ENCODE assay signal across 10 cellular contexts in the genomic region with DNA sequence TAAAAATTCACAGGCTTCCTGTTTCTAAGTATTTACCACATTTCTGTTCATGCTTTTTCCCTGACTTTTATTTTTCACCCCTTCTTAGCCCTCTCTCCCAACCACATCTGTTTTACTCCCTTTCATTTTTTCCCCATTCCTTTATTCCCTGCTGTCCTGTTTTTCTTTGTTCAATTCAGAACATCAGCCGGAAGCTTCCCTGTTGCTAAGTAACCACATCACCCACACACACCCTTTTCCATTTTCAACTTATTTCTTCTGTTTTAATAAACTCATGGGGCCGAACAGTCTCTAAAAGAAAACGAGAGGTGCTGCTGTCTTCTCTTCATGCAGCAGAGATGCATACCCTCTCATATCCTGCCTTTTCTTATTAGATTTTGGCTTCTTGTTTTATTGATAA. TPM values are rescaled to one million over a fixed set of nuclear protein-coding genes. Genes with fewer than 3 reads are reported as not detected.
DNase-seq lines count a peak whose midpoint lies in the region; ATAC-seq and TF ChIP-seq lines count a peak whose summit lies in the region.
"Had no signal": no experiment of that assay in that cellular context is flagged by ENCODE, and none has a peak within 500 bp of the region (broad histone marks: within the 10 kb centered on the region; RNA-seq: fewer than 3 reads in every experiment).

No MANE protein-coding gene starts in this region.

- peaks cover 38% of the 10 kb centered on the region for H3K36me3 Mint-ChIP-seq in T-helper 1 cell treated with Interleukin-12 subunit alpha and Interleukin-12 subunit beta and Interleukin-4 antibody, amounts not matched to agents 30 μg/mL and 1 μg/mL, for 36 hours (ENCODE audit: low read depth)

- H3K4me1 Mint-ChIP-seq in T-helper 1 cell treated with Interleukin-12 subunit alpha and Interleukin-12 subunit beta and Interleukin-4 antibody, amounts not matched to agents 30 μg/mL and 1 μg/mL, for 36 hours (ENCODE audit: low read depth): peaks cover 46% of the 10 kb centered on the region

- peaks cover 32% of the 10 kb centered on the region; the same call in 1 of the 2 replicates for H3K79me2 ChIP-seq in OCI-LY7 (ENCODE audit: insufficient read depth, low read depth, low read length)

- H3K27me3 Mint-ChIP-seq in T-helper 1 cell treated with Interleukin-12 subunit alpha and Interleukin-12 subunit beta and Interleukin-4 antibody, amounts not matched to agents 30 μg/mL and 1 μg/mL, for 36 hours (ENCODE audit: low read depth): no peaks in the 10 kb centered on the region

- no peaks in the 10 kb centered on the region for H3K9me2 ChIP-seq in OCI-LY7 (ENCODE audit: insufficient read depth, low read length)

- no peaks in the 10 kb centered on the region for H4K20me1 ChIP-seq in OCI-LY7 (ENCODE audit: insufficient read depth, low read length)

- DNase-seq in T-helper 1 cell: no peak
- no peak for DNase-seq in OCI-LY7 (ENCODE audit: low spot score)
- DNase-seq in choroid plexus epithelial cell (ENCODE audit: low read depth): peak; percentile 61
- DNase-seq in retina: peak; percentile 25
- no peak for DNase-seq in epidermal melanocyte (ENCODE audit: insufficient read length, low spot score)
- DNase-seq: NCI-H1092 treated with DMSO at 0.1 percent for 48 hours had no signal

- H3K27ac ChIP-seq in OCI-LY7 (ENCODE audit: low read depth, low read length, poor library complexity, severe bottlenecking): no peak overlapping the region

- peak overlapping the region; percentile 64 for H3K27ac Mint-ChIP-seq in T-helper 1 cell treated with Interleukin-12 subunit alpha and Interleukin-12 subunit beta and Interleukin-4 antibody, amounts not matched to agents 30 μg/mL and 1 μg/mL, for 36 hours

- TF ChIP-seq CTCF in OCI-LY7 (conservative IDR thresholded peaks at IDR 0.05; ENCODE audit: low read length) (no peak), choroid plexus epithelial cell (conservative IDR thresholded peaks at IDR 0.05; ENCODE audit: low read depth, low read length) (no peak)

- H3K4me1 ChIP-seq in OCI-LY7 (ENCODE audit: insufficient read depth, low read length, poor library complexity, severe bottlenecking): peaks cover 45% of the 10 kb centered on the region

- H3K4me2 ChIP-seq in OCI-LY7 (ENCODE audit: low read length): peak overlapping the region; percentile 69
- H3K4me2 ChIP-seq: A549 had no signal

- CTCF ChIA-PET in OCI-LY7 (lab: Charles Lee; ENCODE audit: unreplicated experiment): no interaction called here

- H3K4me3 Mint-ChIP-seq in T-helper 1 cell treated with Interleukin-12 subunit alpha and Interleukin-12 subunit beta and Interleukin-4 antibody, amounts not matched to agents 30 μg/mL and 1 μg/mL, for 36 hours: peak overlapping the region; percentile 69

- H3K36me3 ChIP-seq in OCI-LY7 (ENCODE audit: insufficient read depth, low read length): peaks cover 14% of the 10 kb centered on the region

- H3K4me3 ChIP-seq in OCI-LY7 (ENCODE audit: low read depth, low read length, poor library complexity, severe bottlenecking): peak overlapping the region; percentile 14
- no peak overlapping the region for H3K4me3 ChIP-seq in choroid plexus epithelial cell (ENCODE audit: low read depth, low read length)
- H3K4me3 ChIP-seq: A549 had no signal

- ATAC-seq in GM19351 (IDR thresholded peaks at IDR 0.05; ENCODE audit: unreplicated experiment) (no peak), GM21423 (IDR thresholded peaks at IDR 0.05; ENCODE audit: unreplicated experiment) (no peak)
- ATAC-seq: A549 had no signal

- H3K9me3 Mint-ChIP-seq in T-helper 1 cell treated with Interleukin-12 subunit alpha and Interleukin-12 subunit beta and Interleukin-4 antibody, amounts not matched to agents 30 μg/mL and 1 μg/mL, for 36 hours: peaks cover 7% of the 10 kb centered on the region

- no TSS peak for BruUV-seq in OCI-LY7 (replicated peaks; lab: Mats Ljungman, UMichigan)

- POLR2A ChIA-PET in OCI-LY7 (lab: Charles Lee): interaction anchor here (1.0 kb wide), 1 partner anchor 21 kb away, joined by 3 read pairs; no protein-coding TSS in a partner anchor

- H3K9me3 ChIP-seq in OCI-LY7 (ENCODE audit: low read length): no peaks in the 10 kb centered on the region
- H3K9me3 ChIP-seq: A549 had no signal

- 0 out of 2 replicates have a peak overlapping the region, but pooled peaks have one; percentile 28 for H2AFZ ChIP-seq in OCI-LY7 (ENCODE audit: low read length)

- intact Hi-C loops in OCI-LY7 (cut with micrococcal nuclease; ENCODE audit: unreplicated experiment): no loop called here

RNA-seq across cellular contexts. Expression of a gene that starts 53.5 kb away (rescaled TPM):
- 7.4 and 9.6 TPM in 2 replicates for total RNA-seq in OCI-LY7 (2014; rRNA removed; shearing (Covaris generic))
- total RNA-seq in OCI-LY7 (2022): 12.0 and 15.4 TPM in 2 replicates

Comparison
In these comparisons a context has a peak if more than half of its experiments do, and no peak if none do; other contexts are left out.
1. DNase-seq: peak in choroid plexus epithelial cell (single experiment) and retina (single experiment); none in T-helper 1 cell (0 of 5), OCI-LY7 (single experiment) and epidermal melanocyte (single experiment).